In genomic region chr22:36343070-36343719, GRCh38 we compare ENCODE assay signal across 12 cellular contexts. TPM values are rescaled to one million over a fixed set of nuclear protein-coding genes. Genes with fewer than 3 reads are reported as not detected.
DNase-seq lines count a peak whose midpoint lies in the region; ATAC-seq, FAIRE-seq and TF ChIP-seq lines count a peak whose summit lies in the region.
"Had no signal": no experiment of that assay in that cellular context is flagged by ENCODE, and none has a peak within 500 bp of the region (broad histone marks: within the 10 kb centered on the region; RNA-seq: fewer than 3 reads in every experiment).

No MANE protein-coding gene starts in this region.

- H3K36me3 Mint-ChIP-seq in stimulated activated naive CD8-positive, alpha-beta T cell treated with anti-CD3 and anti-CD28 coated beads, Interleukin-15, Interleukin-2, amounts not matched to agents 100 ng/mL and 50 ng/mL, for 24 hours (ENCODE audit: low read depth) = peaks cover 82% of the 10 kb centered on the region
- peaks cover 60% of the 10 kb centered on the region for H3K36me3 Mint-ChIP-seq in chondrocyte (ENCODE audit: low read depth)
- peaks cover 55% of the 10 kb centered on the region for H3K36me3 Mint-ChIP-seq in nephron (ENCODE audit: low read depth)

- peaks cover 97% of the 10 kb centered on the region for H3K4me1 Mint-ChIP-seq in stimulated activated naive CD8-positive, alpha-beta T cell treated with anti-CD3 and anti-CD28 coated beads, Interleukin-15, Interleukin-2, amounts not matched to agents 100 ng/mL and 50 ng/mL, for 24 hours (ENCODE audit: low read depth)
- H3K4me1 Mint-ChIP-seq in chondrocyte (ENCODE audit: low read depth) (peaks cover 79% of the 10 kb centered on the region), nephron (peaks cover 14% of the 10 kb centered on the region)

- no peaks in the 10 kb centered on the region for H3K27me3 Mint-ChIP-seq in stimulated activated naive CD8-positive, alpha-beta T cell treated with anti-CD3 and anti-CD28 coated beads, Interleukin-15, Interleukin-2, amounts not matched to agents 100 ng/mL and 50 ng/mL, for 24 hours
- no peaks in the 10 kb centered on the region for H3K27me3 Mint-ChIP-seq in chondrocyte (ENCODE audit: low read depth)
- no peaks in the 10 kb centered on the region for H3K27me3 Mint-ChIP-seq in nephron (ENCODE audit: low read depth)

- H3K9me3 Mint-ChIP-seq in stimulated activated naive CD8-positive, alpha-beta T cell treated with anti-CD3 and anti-CD28 coated beads, Interleukin-15, Interleukin-2, amounts not matched to agents 100 ng/mL and 50 ng/mL, for 24 hours = no peaks in the 10 kb centered on the region
- H3K9me3 Mint-ChIP-seq in chondrocyte (ENCODE audit: low read depth) (no peaks in the 10 kb centered on the region), nephron (no peaks in the 10 kb centered on the region)

- peak overlapping the region; percentile 45 for H3K4me3 Mint-ChIP-seq in stimulated activated naive CD8-positive, alpha-beta T cell treated with anti-CD3 and anti-CD28 coated beads, Interleukin-15, Interleukin-2, amounts not matched to agents 100 ng/mL and 50 ng/mL, for 24 hours
- H3K4me3 Mint-ChIP-seq in chondrocyte (ENCODE audit: unreplicated experiment) (no peak overlapping the region), nephron (no peak overlapping the region)

- no peak for TF ChIP-seq CTCF in chondrocyte (IDR thresholded peaks at IDR 0.05)
- TF ChIP-seq CTCF in nephron (IDR thresholded peaks at IDR 0.05; ENCODE audit: unreplicated experiment in 3 of 3) = no peak

- peak overlapping the region; percentile 98 for H3K27ac Mint-ChIP-seq in stimulated activated naive CD8-positive, alpha-beta T cell treated with anti-CD3 and anti-CD28 coated beads, Interleukin-15, Interleukin-2, amounts not matched to agents 100 ng/mL and 50 ng/mL, for 24 hours
- H3K27ac Mint-ChIP-seq in chondrocyte (ENCODE audit: unreplicated experiment) (peak overlapping the region; percentile 93), nephron (peak overlapping the region in 2 of 3 experiments; percentile 49 to 77)

- no peak for DNase-seq in stimulated activated naive CD8-positive, alpha-beta T cell treated with anti-CD3 and anti-CD28 coated beads, Interleukin-15, Interleukin-2, amounts not matched to agents 100 U/mL and 50 U/mL, for 24 hours
- DNase-seq in chondrocyte (ENCODE audit: low spot score) = no peak
- no peak for DNase-seq in NOMO-1 (lab: John Stamatoyannopoulos, UW; ENCODE audit: unreplicated experiment in 2 of 2)
- no peak for DNase-seq in RCC 7860 (ENCODE audit: low spot score)
- no peak for DNase-seq in GM19240 (ENCODE audit: insufficient read length, low spot score)
- DNase-seq: effector CD8-positive, alpha-beta T cell; left colon; PC-3; stimulated activated CD4-positive, alpha-beta T cell treated with anti-CD3 and anti-CD28 coated beads, Interleukin-4, amount 100 ng/mL, for 4 hours had no signal

- ATAC-seq in stimulated activated naive CD8-positive, alpha-beta T cell treated with anti-CD3 and anti-CD28 coated beads, Interleukin-15, Interleukin-2, amounts not matched to agents 100 U/mL and 50 U/mL, for 24 hours = no peak
- ATAC-seq in GM18909 (IDR thresholded peaks at IDR 0.05; ENCODE audit: poor library complexity, unreplicated experiment) = no peak
- ATAC-seq: PC-3 had no signal

- no peak for FAIRE-seq in RCC 7860 (lab: Jason Lieb, UNC)

RNA-seq across cellular contexts. Expression of gene MYH9, which starts 44.6 kb away (rescaled TPM):
- total RNA-seq in chondrocyte = 1,046 to 1,908 TPM (median 1,853 TPM) in 3 replicates
